In genomic region chr15:67882487-67883227, GRCh38 we compare ENCODE assay signal across 12 cellular contexts. TPM values are rescaled to one million over a fixed set of nuclear protein-coding genes. Genes with fewer than 3 reads are reported as not detected.
DNase-seq lines count a peak whose midpoint lies in the region; ATAC-seq and TF ChIP-seq lines count a peak whose summit lies in the region.
"Had no signal": no experiment of that assay in that cellular context is flagged by ENCODE, and none has a peak within 500 bp of the region (broad histone marks: within the 10 kb centered on the region; RNA-seq: fewer than 3 reads in every experiment).

No MANE protein-coding gene starts in this region.

- peak; percentile 41 for DNase-seq in activated CD8-positive, alpha-beta memory T cell treated with anti-CD3 and anti-CD28 coated beads for 24 hours
- no peak for DNase-seq in activated CD8-positive, alpha-beta memory T cell treated with anti-CD3 and anti-CD28 coated beads, Interleukin-2, amount 10 ng/mL, durations not matched to agents 7 days and 5 days
- no peak for DNase-seq in RWPE1 (ENCODE audit: low spot score)
- DNase-seq in foreskin melanocyte: peak; percentile 15
- no peak for DNase-seq in transverse colon
- DNase-seq in NCI-H2029 treated with DMSO at 0.1 percent for 48 hours (lab: John Stamatoyannopoulos, UW): no peak
- DNase-seq in NCI-H446 treated with DMSO at 0.1 percent for 48 hours (lab: John Stamatoyannopoulos, UW): no peak
- DNase-seq in glomerular visceral epithelial cell (ENCODE audit: extremely low spot score): no peak
- DNase-seq: activated T-cell treated with anti-CD3 and anti-CD28 coated beads, Interleukin-2, amount 50 U/mL, for 1 hour had no signal

- WGBS in transverse colon (ENCODE audit: low coverage in 1 of 2), 2 donors: 78 to 90% methylated on average over 8 of the region's 8 CpGs

- no peak overlapping the region for H3K4me3 Mint-ChIP-seq in activated CD8-positive, alpha-beta memory T cell treated with anti-CD3 and anti-CD28 coated beads, Interleukin-2, amount 10 ng/mL, durations not matched to agents 7 days and 5 days

- no peak for ATAC-seq in activated CD8-positive, alpha-beta memory T cell treated with anti-CD3 and anti-CD28 coated beads, Interleukin-2, amount 10 ng/mL, durations not matched to agents 7 days and 5 days

- H3K27ac ChIP-seq in RWPE1 (peak overlapping the region; percentile 92), transverse colon (peak overlapping the region; percentile 4 to 87 (median 79))

- intact Hi-C loops in transverse colon (cut with DNase I; ENCODE audit: low total_unique reads): loop anchor here (1.0 kb wide), 1 partner anchor 13 kb away; no protein-coding TSS in a partner anchor

- no peaks in the 10 kb centered on the region for H3K9me3 Mint-ChIP-seq in activated CD8-positive, alpha-beta memory T cell treated with anti-CD3 and anti-CD28 coated beads, Interleukin-2, amount 10 ng/mL, durations not matched to agents 7 days and 5 days (ENCODE audit: low read depth)

- H3K27ac Mint-ChIP-seq in activated CD8-positive, alpha-beta memory T cell treated with anti-CD3 and anti-CD28 coated beads, Interleukin-2, amount 10 ng/mL, durations not matched to agents 7 days and 5 days: no peak overlapping the region

- H3K27me3 ChIP-seq in transverse colon: no peaks in the 10 kb centered on the region

- H3K4me3 ChIP-seq in transverse colon: no peak overlapping the region

- TF ChIP-seq CTCF in RWPE1 (conservative IDR thresholded peaks at IDR 0.05; ENCODE audit: low read depth) (no peak), transverse colon (IDR thresholded peaks at IDR 0.05) (no peak)

- H3K9me3 ChIP-seq in transverse colon: no peaks in the 10 kb centered on the region

- H3K4me1 ChIP-seq in transverse colon: peaks cover 0 to 28% (median 15%) of the 10 kb centered on the region in 4 donors

- in situ Hi-C loops in transverse colon (cut with MboI; ENCODE audit: low pct_ligation_motif_present in 1 of 4, low pct_unique_long_range_greater_than_20kb in 1 of 4, low sequenced_read_pairs in 3 of 4): no loop called here

- POLR2A ChIA-PET in RWPE1 (lab: Yijun Ruan, JAX; ENCODE audit: low non-redundant PET): interaction anchor here (0.5 kb wide), 1 partner anchor 21 kb away, joined by 3 read pairs; no protein-coding TSS in a partner anchor

- TF ChIP-seq EP300 in transverse colon (IDR thresholded peaks at IDR 0.05; ENCODE audit: low read depth): no peak

- no peak for TF ChIP-seq POLR2A in transverse colon (IDR thresholded peaks at IDR 0.05)

- peaks cover 44% of the 10 kb centered on the region for H3K27me3 Mint-ChIP-seq in activated CD8-positive, alpha-beta memory T cell treated with anti-CD3 and anti-CD28 coated beads, Interleukin-2, amount 10 ng/mL, durations not matched to agents 7 days and 5 days

- H3K4me1 Mint-ChIP-seq in activated CD8-positive, alpha-beta memory T cell treated with anti-CD3 and anti-CD28 coated beads, Interleukin-2, amount 10 ng/mL, durations not matched to agents 7 days and 5 days: peaks cover 17% of the 10 kb centered on the region

- CTCF ChIA-PET in activated CD8-positive, alpha-beta memory T cell treated with anti-CD3 and anti-CD28 coated beads, Interleukin-2, amount 10 ng/mL, durations not matched to agents 7 days and 5 days (lab: Charles Lee): interaction anchor here (0.7 to 1.5 kb wide), 2 partner anchors 8 to 19 kb away, joined by 3 to 5 read pairs; no protein-coding TSS in a partner anchor
- CTCF ChIA-PET in RWPE1 (lab: Yijun Ruan, JAX): interaction anchor here (0.6 kb wide), 1 partner anchor 82 kb away, joined by 3 read pairs; no protein-coding TSS in a partner anchor

- H3K36me3 ChIP-seq in transverse colon: no peaks in the 10 kb centered on the region

- no peaks in the 10 kb centered on the region for H3K36me3 Mint-ChIP-seq in activated CD8-positive, alpha-beta memory T cell treated with anti-CD3 and anti-CD28 coated beads, Interleukin-2, amount 10 ng/mL, durations not matched to agents 7 days and 5 days

RNA-seq across cellular contexts. Expression of gene RNU6-1, which starts 42.8 kb away (rescaled TPM):
- total RNA-seq in activated CD8-positive, alpha-beta memory T cell treated with anti-CD3 and anti-CD28 coated beads, Interleukin-2, amount 10 ng/mL, durations not matched to agents 7 days and 5 days: not detected
- total RNA-seq in transverse colon: not detected
- total RNA-seq: endothelial cell of umbilical vein, lung microvascular endothelial cell, RPMI7951 had no signal

RNA-seq across cellular contexts. Expression of gene SKOR1, which starts 57.3 kb away (rescaled TPM):
- total RNA-seq in activated CD8-positive, alpha-beta memory T cell treated with anti-CD3 and anti-CD28 coated beads, Interleukin-2, amount 10 ng/mL, durations not matched to agents 7 days and 5 days: under 1 TPM; 0.19 to 0.23 TPM
- under 1 TPM in 2 of 4 donors, not detected in 2; 0.27 to 0.79 TPM for total RNA-seq in transverse colon
- total RNA-seq: RPMI7951 had no signal

Comparison
In these comparisons a context has a peak if more than half of its experiments do, and no peak if none do; other contexts are left out.
1. DNase-seq: peak in activated CD8-positive, alpha-beta memory T cell treated with anti-CD3 and anti-CD28 coated beads for 24 hours (single experiment) and foreskin melanocyte (single experiment); none in activated CD8-positive, alpha-beta memory T cell treated with anti-CD3 and anti-CD28 coated beads, Interleukin-2, amount 10 ng/mL, durations not matched to agents 7 days and 5 days (single experiment), RWPE1 (single experiment), transverse colon (single experiment), NCI-H2029 treated with DMSO at 0.1 percent for 48 hours (single experiment), NCI-H446 treated with DMSO at 0.1 percent for 48 hours (single experiment) and glomerular visceral epithelial cell (single experiment).